In genomic region chr4:53591372-53591892, GRCh38 we compare ENCODE assay signal across 8 cellular contexts. TPM values are rescaled to one million over a fixed set of nuclear protein-coding genes. Genes with fewer than 3 reads are reported as not detected.
DNase-seq lines count a peak whose midpoint lies in the region; ATAC-seq and TF ChIP-seq lines count a peak whose summit lies in the region.

Gene LNX1, minus strand, starts transcription at chr4:53591486. Its CDS starts 17,484 bp downstream, at chr4:53574002.

- TF ChIP-seq POLR2A in prostate gland (IDR thresholded peaks at IDR 0.05) (peak; percentile 87), uterus (IDR thresholded peaks at IDR 0.05) (peak in 1 of 2 donors; percentile 29)

- H3K4me3 Mint-ChIP-seq in glutamatergic neuron (ENCODE audit: unreplicated experiment): peak within 1 kb of the TSS; percentile 85
- no peak within 1 kb of the TSS for H3K4me3 Mint-ChIP-seq in activated CD4-positive, alpha-beta T cell treated with anti-CD3 and anti-CD28 coated beads, Interleukin-2, amount 10 ng/mL, durations not matched to agents 7 days and 5 days

- H3K36me3 ChIP-seq in HEK293 (ENCODE audit: control insufficient read depth in 2 of 2, insufficient read depth in 1 of 2, low read length in 2 of 2) (no peaks in the 10 kb centered on the region), prostate gland (no peaks in the 10 kb centered on the region), psoas muscle (ENCODE audit: insufficient read depth in 1 of 2, low read depth in 1 of 2) (no peaks in the 10 kb centered on the region), uterus (no peaks in the 10 kb centered on the region)

- H3K27me3 ChIP-seq in prostate gland (replicated peaks; ENCODE audit: insufficient read depth): no peaks in the 10 kb centered on the region
- H3K27me3 ChIP-seq in psoas muscle (ENCODE audit: insufficient read depth in 3 of 3, low read length in 2 of 3): no peaks in the 10 kb centered on the region
- no peaks in the 10 kb centered on the region for H3K27me3 ChIP-seq in uterus

- no peak for TF ChIP-seq CTCF in HEK293 (tag by site-specific recombination; IDR thresholded peaks at IDR 0.05)
- no peak for TF ChIP-seq CTCF in glutamatergic neuron (IDR thresholded peaks at IDR 0.05; ENCODE audit: partially characterized antibody, unreplicated experiment)
- peak in 3 of 4 experiments; percentile 35 to 57 (median 53) for TF ChIP-seq CTCF in prostate gland (IDR thresholded peaks at IDR 0.05)
- TF ChIP-seq CTCF in psoas muscle (IDR thresholded peaks at IDR 0.05): no peak
- no peak for TF ChIP-seq CTCF in uterus (IDR thresholded peaks at IDR 0.05)

- no peak for ATAC-seq in psoas muscle

- no peaks in the 10 kb centered on the region for H3K27me3 Mint-ChIP-seq in glutamatergic neuron (ENCODE audit: unreplicated experiment)
- H3K27me3 Mint-ChIP-seq in activated CD4-positive, alpha-beta T cell treated with anti-CD3 and anti-CD28 coated beads, Interleukin-2, amount 10 ng/mL, durations not matched to agents 7 days and 5 days: peaks cover 35% of the 10 kb centered on the region

- H3K9me3 Mint-ChIP-seq in glutamatergic neuron (ENCODE audit: unreplicated experiment): peaks cover 2% of the 10 kb centered on the region
- no peaks in the 10 kb centered on the region for H3K9me3 Mint-ChIP-seq in activated CD4-positive, alpha-beta T cell treated with anti-CD3 and anti-CD28 coated beads, Interleukin-2, amount 10 ng/mL, durations not matched to agents 7 days and 5 days

- H3K4me1 ChIP-seq in HEK293 (ENCODE audit: control insufficient read depth, insufficient read depth, low read length) (no peaks in the 10 kb centered on the region), prostate gland (replicated peaks) (no peaks in the 10 kb centered on the region), psoas muscle (no peaks in the 10 kb centered on the region), uterus (no peaks in the 10 kb centered on the region)

- H3K4me3 ChIP-seq in HEK293 (ENCODE audit: low read depth, low read length): peak within 1 kb of the TSS; percentile 36
- peak within 1 kb of the TSS; percentile 26 to 35 for H3K4me3 ChIP-seq in prostate gland
- no peak within 1 kb of the TSS for H3K4me3 ChIP-seq in psoas muscle
- H3K4me3 ChIP-seq in uterus: no peak within 1 kb of the TSS

- peak within 1 kb of the TSS; percentile 76 for H3K27ac Mint-ChIP-seq in glutamatergic neuron (ENCODE audit: unreplicated experiment)
- no peak within 1 kb of the TSS for H3K27ac Mint-ChIP-seq in activated CD4-positive, alpha-beta T cell treated with anti-CD3 and anti-CD28 coated beads, Interleukin-2, amount 10 ng/mL, durations not matched to agents 7 days and 5 days

- WGBS in prostate gland: 38% methylated on average over 13 of the region's 13 CpGs
- WGBS in psoas muscle, 3 donors: 73 to 80% (median 79%) methylated on average over 13 of the region's 13 CpGs

- DNase-seq in NOMO-1 treated with DMSO at 0.1 percent for 48 hours (lab: John Stamatoyannopoulos, UW; ENCODE audit: unreplicated experiment) (peak; percentile 74), glutamatergic neuron (no peak), prostate gland (ENCODE audit: low spot score) (peak; percentile 94), psoas muscle (no peak), uterus (no peak), NCI-H1694 (lab: John Stamatoyannopoulos, UW) (no peak)
- no peak for DNase-seq in activated CD4-positive, alpha-beta T cell treated with anti-CD3 and anti-CD28 coated beads, Interleukin-2, amount 10 ng/mL, durations not matched to agents 7 days and 5 days

- H3K27ac ChIP-seq in HEK293 (ENCODE audit: extremely low read depth, low read depth, low read length) (peak within 1 kb of the TSS; percentile 18; the same call in 1 of the 2 replicates), prostate gland (peak within 1 kb of the TSS; percentile 73 to 78), psoas muscle (no peak within 1 kb of the TSS), uterus (no peak within 1 kb of the TSS)

- peaks cover 27% of the 10 kb centered on the region for H3K4me1 Mint-ChIP-seq in glutamatergic neuron (ENCODE audit: low read depth, unreplicated experiment)
- H3K4me1 Mint-ChIP-seq in activated CD4-positive, alpha-beta T cell treated with anti-CD3 and anti-CD28 coated beads, Interleukin-2, amount 10 ng/mL, durations not matched to agents 7 days and 5 days: peaks cover 4% of the 10 kb centered on the region

- CTCF ChIA-PET in HEK293 (lab: Yijun Ruan, JAX): no interaction called here
- CTCF ChIA-PET in activated CD4-positive, alpha-beta T cell treated with anti-CD3 and anti-CD28 coated beads, Interleukin-2, amount 10 ng/mL, durations not matched to agents 7 days and 5 days (lab: Charles Lee): no interaction called here

- intact Hi-C loops in prostate gland (cut with DNase I) (no loop called here), psoas muscle (cut with DNase I) (no loop called here), uterus (cut with DNase I; ENCODE audit: low total_unique reads) (no loop called here)

- no peaks in the 10 kb centered on the region for H3K9me3 ChIP-seq in HEK293 (ENCODE audit: control insufficient read depth, insufficient read depth, low read depth, low read length)
- no peaks in the 10 kb centered on the region for H3K9me3 ChIP-seq in prostate gland
- H3K9me3 ChIP-seq in psoas muscle: no peaks in the 10 kb centered on the region
- no peaks in the 10 kb centered on the region for H3K9me3 ChIP-seq in uterus

- no peaks in the 10 kb centered on the region for H3K36me3 Mint-ChIP-seq in glutamatergic neuron (ENCODE audit: unreplicated experiment)
- no peaks in the 10 kb centered on the region for H3K36me3 Mint-ChIP-seq in activated CD4-positive, alpha-beta T cell treated with anti-CD3 and anti-CD28 coated beads, Interleukin-2, amount 10 ng/mL, durations not matched to agents 7 days and 5 days (ENCODE audit: low read depth)

- POLR2A ChIA-PET in HEK293 (lab: Yijun Ruan, JAX): no interaction called here
- POLR2A ChIA-PET in activated CD4-positive, alpha-beta T cell treated with anti-CD3 and anti-CD28 coated beads, Interleukin-2, amount 10 ng/mL, durations not matched to agents 7 days and 5 days (lab: Charles Lee): no interaction called here

TF ChIP-seq in HEK293, 187 proteins besides CTCF, POLR2A, EP300 and RAD21:
- TF ChIP-seq ZXDB (tag by site-specific recombination; IDR thresholded peaks at IDR 0.05) (0 out of 2 replicates have a peak, but pooled peaks have one; percentile 19), ZNF18 (tag by site-specific recombination; IDR thresholded peaks at IDR 0.05) (no peak), ZEB2 (tag by site-specific recombination; IDR thresholded peaks at IDR 0.05) (peak; percentile 92), SCRT2 (tag by site-specific recombination; IDR thresholded peaks at IDR 0.05) (peak; percentile 73), BCL11B (tag by site-specific recombination; IDR thresholded peaks at IDR 0.05; ENCODE audit: low read depth) (no peak), ZNF26 (tag by site-specific recombination; IDR thresholded peaks at IDR 0.05) (no peak)
- TF ChIP-seq, protein P1, sequence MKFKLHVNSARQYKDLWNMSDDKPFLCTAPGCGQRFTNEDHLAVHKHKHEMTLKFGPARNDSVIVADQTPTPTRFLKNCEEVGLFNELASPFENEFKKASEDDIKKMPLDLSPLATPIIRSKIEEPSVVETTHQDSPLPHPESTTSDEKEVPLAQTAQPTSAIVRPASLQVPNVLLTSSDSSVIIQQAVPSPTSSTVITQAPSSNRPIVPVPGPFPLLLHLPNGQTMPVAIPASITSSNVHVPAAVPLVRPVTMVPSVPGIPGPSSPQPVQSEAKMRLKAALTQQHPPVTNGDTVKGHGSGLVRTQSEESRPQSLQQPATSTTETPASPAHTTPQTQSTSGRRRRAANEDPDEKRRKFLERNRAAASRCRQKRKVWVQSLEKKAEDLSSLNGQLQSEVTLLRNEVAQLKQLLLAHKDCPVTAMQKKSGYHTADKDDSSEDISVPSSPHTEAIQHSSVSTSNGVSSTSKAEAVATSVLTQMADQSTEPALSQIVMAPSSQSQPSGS (tag by site-specific recombination; IDR thresholded peaks at IDR 0.05; ENCODE audit: low read depth): peak; percentile 14; the same call in 1 of the 2 replicates

RNA-seq across cellular contexts. Expression of gene LNX1, which starts in this region (rescaled TPM):
- total RNA-seq in glutamatergic neuron (ENCODE audit: unreplicated experiment) (0.10 TPM), prostate gland (10 to 100 TPM; 13.1 to 13.2 TPM), psoas muscle (10 to 100 TPM in 1 of 4 donors, 1 to 10 TPM in 3; 2.1 to 13.9 (median 3.9) TPM), uterus (10 to 100 TPM in 2 of 4 donors, 1 to 10 TPM in 1, under 1 TPM in 1; 0.29 to 12.9 (median 8.8) TPM)
- polyA plus RNA-seq in psoas muscle: 1 to 10 TPM; 2.8 to 4.9 (median 4.3) TPM
- not detected for total RNA-seq in activated CD4-positive, alpha-beta T cell treated with anti-CD3 and anti-CD28 coated beads, Interleukin-2, amount 10 ng/mL, durations not matched to agents 7 days and 5 days

Comparison
In these comparisons a context has a peak if more than half of its experiments do, and no peak if none do; other contexts are left out.
1. H3K27ac ChIP-seq: peak in HEK293 (single experiment) and prostate gland (2 of 2); none in psoas muscle (single experiment) and uterus (0 of 2).
2. H3K4me3 ChIP-seq: peak in HEK293 (single experiment) and prostate gland (2 of 2); none in psoas muscle (single experiment) and uterus (0 of 2).
3. CTCF ChIP-seq: peak in prostate gland (3 of 4); none in HEK293 (single experiment), glutamatergic neuron (single experiment), psoas muscle (single experiment) and uterus (0 of 4).
4. DNase-seq: peak in NOMO-1 treated with DMSO at 0.1 percent for 48 hours (single experiment) and prostate gland (single experiment); none in glutamatergic neuron (single experiment), psoas muscle (0 of 2), uterus (0 of 2), NCI-H1694 (single experiment) and activated CD4-positive, alpha-beta T cell treated with anti-CD3 and anti-CD28 coated beads, Interleukin-2, amount 10 ng/mL, durations not matched to agents 7 days and 5 days (single experiment).